Comparison of ENCODE assay signal across 10 cellular contexts in the genomic region with DNA sequence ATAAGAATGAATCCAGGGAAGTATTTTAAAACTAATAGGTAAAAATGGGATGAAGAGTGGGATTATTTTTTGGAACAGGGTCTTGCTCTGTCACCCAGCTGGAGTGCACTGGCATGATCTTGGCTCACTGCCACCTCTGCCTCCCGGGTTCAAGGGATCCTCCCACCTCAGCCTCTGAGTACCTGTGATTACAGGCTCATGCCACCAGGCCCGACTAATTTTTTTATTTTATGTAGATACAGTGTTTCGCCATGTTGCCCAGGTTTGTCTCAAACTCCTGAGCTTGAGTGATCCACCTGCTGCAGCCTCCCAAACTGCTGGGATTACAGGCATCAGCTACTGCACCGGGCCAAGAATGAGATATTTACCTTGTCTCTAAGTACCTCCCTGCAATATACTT. TPM values are rescaled to one million over a fixed set of nuclear protein-coding genes. Genes with fewer than 3 reads are reported as not detected.
DNase-seq lines count a peak whose midpoint lies in the region; ATAC-seq and TF ChIP-seq lines count a peak whose summit lies in the region.
"Had no signal": no experiment of that assay in that cellular context is flagged by ENCODE, and none has a peak within 500 bp of the region (broad histone marks: within the 10 kb centered on the region; RNA-seq: fewer than 3 reads in every experiment).

No MANE protein-coding gene starts in this region.

- H3K9me3 ChIP-seq in osteoblast (ENCODE audit: low read depth, low read length) (no peaks in the 10 kb centered on the region), vagina (no peaks in the 10 kb centered on the region)

- H3K36me3 ChIP-seq in osteoblast (ENCODE audit: insufficient read depth, low read length): no peaks in the 10 kb centered on the region
- H3K36me3 ChIP-seq in vagina: no peaks in the 10 kb centered on the region

- no peak overlapping the region for H2AFZ ChIP-seq in osteoblast (ENCODE audit: low read length)

- no peaks in the 10 kb centered on the region for H3K9me3 Mint-ChIP-seq in activated naive CD4-positive, alpha-beta T cell treated with anti-CD3 and anti-CD28 coated beads, Interleukin-2, amount 50 U/mL, for 72 hours
- peaks cover 6% of the 10 kb centered on the region for H3K9me3 Mint-ChIP-seq in activated naive CD8-positive, alpha-beta T cell treated with anti-CD3 and anti-CD28 coated beads for 36 hours
- H3K9me3 Mint-ChIP-seq: natural killer cell treated with Interleukin-12 subunit alpha and Interleukin-12 subunit beta and Interleukin-15 and Interleukin-18, amount 100 ng/mL, for 72 hours had no signal

- H3K27me3 ChIP-seq in osteoblast (ENCODE audit: insufficient read depth, low read length) (no peaks in the 10 kb centered on the region), vagina (no peaks in the 10 kb centered on the region)

- no peak overlapping the region for H3K4me3 ChIP-seq in osteoblast (ENCODE audit: insufficient read depth, low read length)
- H3K4me3 ChIP-seq in vagina: no peak overlapping the region

- H3K27ac ChIP-seq in osteoblast (ENCODE audit: low read depth, low read length) (peak overlapping the region; percentile 98), vagina (peak overlapping the region; percentile 83)

- H3K27ac Mint-ChIP-seq in activated naive CD4-positive, alpha-beta T cell treated with anti-CD3 and anti-CD28 coated beads, Interleukin-2, amount 50 U/mL, for 72 hours: peak overlapping the region; percentile 19 to 89
- peak overlapping the region; percentile 74 for H3K27ac Mint-ChIP-seq in activated naive CD8-positive, alpha-beta T cell treated with anti-CD3 and anti-CD28 coated beads for 36 hours

- peaks cover 23 to 46% of the 10 kb centered on the region in 2 donors for H3K36me3 Mint-ChIP-seq in activated naive CD4-positive, alpha-beta T cell treated with anti-CD3 and anti-CD28 coated beads, Interleukin-2, amount 50 U/mL, for 72 hours
- peaks cover 64% of the 10 kb centered on the region for H3K36me3 Mint-ChIP-seq in activated naive CD8-positive, alpha-beta T cell treated with anti-CD3 and anti-CD28 coated beads for 36 hours
- H3K36me3 Mint-ChIP-seq: natural killer cell treated with Interleukin-12 subunit alpha and Interleukin-12 subunit beta and Interleukin-15 and Interleukin-18, amount 100 ng/mL, for 72 hours had no signal

- ATAC-seq in activated naive CD4-positive, alpha-beta T cell treated with anti-CD3 and anti-CD28 coated beads, Interleukin-2, amount 50 U/mL, for 72 hours: peak in 1 of 2 donors; percentile 7
- no peak for ATAC-seq in GM21528 (IDR thresholded peaks at IDR 0.05; ENCODE audit: low FRiP score, unreplicated experiment)

- H3K79me2 ChIP-seq in osteoblast (ENCODE audit: insufficient read depth, low read length): peaks cover 25% of the 10 kb centered on the region

- intact Hi-C loops in vagina (cut with DNase I): no loop called here

- no peak for TF ChIP-seq CTCF in osteoblast (IDR thresholded peaks at IDR 0.05; ENCODE audit: extremely low read depth, low read depth, low read length)
- TF ChIP-seq CTCF in vagina (IDR thresholded peaks at IDR 0.05): no peak

- H3K4me2 ChIP-seq in osteoblast (ENCODE audit: insufficient read depth, low read length): no peak overlapping the region

- no peaks in the 10 kb centered on the region for H4K20me1 ChIP-seq in osteoblast (ENCODE audit: insufficient read depth, low read length)

- peaks cover 58% of the 10 kb centered on the region for H3K4me1 ChIP-seq in osteoblast (ENCODE audit: insufficient read depth, low read length)
- peaks cover 51% of the 10 kb centered on the region for H3K4me1 ChIP-seq in vagina

- H3K27me3 Mint-ChIP-seq in activated naive CD8-positive, alpha-beta T cell treated with anti-CD3 and anti-CD28 coated beads for 36 hours: no peaks in the 10 kb centered on the region
- H3K27me3 Mint-ChIP-seq: natural killer cell treated with Interleukin-12 subunit alpha and Interleukin-12 subunit beta and Interleukin-15 and Interleukin-18, amount 100 ng/mL, for 72 hours had no signal

- no peak for TF ChIP-seq POLR2A in vagina (IDR thresholded peaks at IDR 0.05)

- H3K4me1 Mint-ChIP-seq in activated naive CD8-positive, alpha-beta T cell treated with anti-CD3 and anti-CD28 coated beads for 36 hours: peaks cover 85% of the 10 kb centered on the region

- DNase-seq in activated naive CD4-positive, alpha-beta T cell treated with anti-CD3 and anti-CD28 coated beads, Interleukin-2, amount 50 U/mL, for 72 hours (ENCODE audit: low spot score in 2 of 2): peak in 1 of 2 donors; percentile 28
- no peak for DNase-seq in activated naive CD4-positive, alpha-beta T cell treated with Interleukin-2 at 50 U/mL for 16 hours
- no peak for DNase-seq in activated naive CD8-positive, alpha-beta T cell treated with anti-CD3 and anti-CD28 coated beads for 36 hours
- DNase-seq in osteoblast (ENCODE audit: insufficient read length, low spot score, missing footprints) (no peak), vagina (ENCODE audit: extremely low spot score in 2 of 2) (peak in 1 of 2 donors; percentile 83), NCI-H1105 treated with DMSO at 0.1 percent for 48 hours (lab: John Stamatoyannopoulos, UW) (no peak), GM19240 (ENCODE audit: insufficient read length, low spot score) (no peak)
- DNase-seq: kidney glomerular epithelial cell had no signal

- no peak overlapping the region for H3K4me3 Mint-ChIP-seq in activated naive CD8-positive, alpha-beta T cell treated with anti-CD3 and anti-CD28 coated beads for 36 hours

RNA-seq across cellular contexts. Expression of a gene that starts 22.1 kb away (rescaled TPM):
- 100 to 1,000 TPM; 106 to 132 TPM for total RNA-seq in activated naive CD4-positive, alpha-beta T cell treated with anti-CD3 and anti-CD28 coated beads, Interleukin-2, amount 50 U/mL, for 72 hours
- total RNA-seq in activated naive CD8-positive, alpha-beta T cell treated with anti-CD3 and anti-CD28 coated beads for 36 hours: 100 to 1,000 TPM; 133 to 146 TPM
- total RNA-seq in osteoblast: 57.9 and 71.3 TPM in 2 replicates
- 24.6 TPM for total RNA-seq in vagina

RNA-seq across cellular contexts. Expression of a gene that starts 43.1 kb away (rescaled TPM):
- total RNA-seq in activated naive CD4-positive, alpha-beta T cell treated with anti-CD3 and anti-CD28 coated beads, Interleukin-2, amount 50 U/mL, for 72 hours: 10 to 100 TPM in 1 of 2 donors, 1 to 10 TPM in 1; 9.2 to 10.8 TPM
- 10 to 100 TPM in 1 of 2 experiments, 1 to 10 TPM in 1; 9.9 to 12.2 TPM for total RNA-seq in activated naive CD8-positive, alpha-beta T cell treated with anti-CD3 and anti-CD28 coated beads for 36 hours
- total RNA-seq in osteoblast (2.9 and 6.2 TPM in 2 replicates), vagina (1.5 TPM)
